Comparison of ENCODE assay signal across 8 cellular contexts in the genomic region with DNA sequence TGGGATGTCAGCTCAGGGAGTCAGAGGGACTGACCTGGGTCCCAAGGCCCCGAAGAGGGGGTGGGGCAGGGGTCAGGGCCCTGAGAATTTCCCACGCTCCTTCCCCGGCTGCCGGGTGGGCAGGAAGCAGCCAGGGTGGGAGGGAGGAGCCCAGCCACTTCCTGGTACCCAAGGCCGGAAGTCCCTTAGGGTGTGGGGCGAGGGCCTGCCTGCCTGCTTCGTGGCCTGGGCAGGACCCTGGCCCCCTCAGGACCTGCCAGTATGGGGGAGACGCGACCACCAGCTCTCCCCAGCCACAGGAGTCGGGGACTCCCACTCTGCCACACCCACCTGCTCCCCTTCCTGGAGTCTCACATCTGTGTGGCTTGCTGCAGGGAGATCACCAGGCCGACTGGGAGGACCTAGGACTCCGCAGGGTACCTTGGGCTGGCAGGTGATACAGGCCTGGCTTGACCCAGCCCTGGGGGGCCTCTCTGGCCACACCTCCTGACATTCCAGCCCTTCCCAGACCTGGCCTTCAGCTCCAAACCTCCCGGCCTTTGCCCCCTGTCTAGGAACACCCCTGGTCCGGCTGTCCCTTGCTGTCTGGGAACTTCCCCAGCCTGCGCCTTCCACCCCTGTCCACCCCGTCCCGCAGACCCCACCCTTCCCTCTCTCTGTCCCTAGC. TPM values are rescaled to one million over a fixed set of nuclear protein-coding genes. Genes with fewer than 3 reads are reported as not detected.
DNase-seq lines count a peak whose midpoint lies in the region; ATAC-seq and TF ChIP-seq lines count a peak whose summit lies in the region.

No MANE protein-coding gene starts in this region.

- H3K4me1 ChIP-seq in CD4-positive, CD25-positive, alpha-beta regulatory T cell (ENCODE audit: control insufficient read depth, insufficient read depth, low read length, poor library complexity, severe bottlenecking): peaks cover 71% of the 10 kb centered on the region
- H3K4me1 ChIP-seq in osteoblast (ENCODE audit: insufficient read depth, low read length): peaks cover 53% of the 10 kb centered on the region

- peak; percentile 67 to 90 (median 84) for DNase-seq in CD4-positive, CD25-positive, alpha-beta regulatory T cell
- DNase-seq in NCI-H774 (lab: John Stamatoyannopoulos, UW) (peak; percentile 51), fibroblast of mammary gland (ENCODE audit: low read depth) (peak; percentile 68), osteoblast (ENCODE audit: insufficient read length, low spot score, missing footprints) (no peak), AG20443 (ENCODE audit: low spot score) (no peak)
- DNase-seq in activated T-cell treated with anti-CD3 and anti-CD28 coated beads, Interleukin-2, amount 50 U/mL, for 4 hours: peak; percentile 48

- H3K27ac Mint-ChIP-seq in CD4-positive, CD25-positive, alpha-beta regulatory T cell: peak overlapping the region; percentile 97 to 99 (median 98)

- peak overlapping the region; percentile 85 to 96 (median 92) for H3K4me3 Mint-ChIP-seq in CD4-positive, CD25-positive, alpha-beta regulatory T cell
- peak overlapping the region; percentile 84 for H3K4me3 Mint-ChIP-seq in activated T-cell treated with anti-CD3 and anti-CD28 coated beads, Interleukin-2, amount 50 U/mL, for 4 hours

- TF ChIP-seq CTCF in fibroblast of mammary gland (conservative IDR thresholded peaks at IDR 0.05; ENCODE audit: control insufficient read depth, insufficient read depth, low read depth, low read length) (no peak), osteoblast (IDR thresholded peaks at IDR 0.05; ENCODE audit: extremely low read depth, low read depth, low read length) (no peak)

- peak overlapping the region; percentile 100 for H3K27ac ChIP-seq in CD4-positive, CD25-positive, alpha-beta regulatory T cell (ENCODE audit: insufficient read depth, low read length, poor library complexity, severe bottlenecking)
- peak overlapping the region; percentile 78 for H3K27ac ChIP-seq in osteoblast (ENCODE audit: low read depth, low read length)

- no peak overlapping the region for H2AFZ ChIP-seq in osteoblast (ENCODE audit: low read length)

- H3K27me3 ChIP-seq in CD4-positive, CD25-positive, alpha-beta regulatory T cell (ENCODE audit: control insufficient read depth, insufficient read depth, low read length): no peaks in the 10 kb centered on the region
- H3K27me3 ChIP-seq in osteoblast (ENCODE audit: insufficient read depth, low read length): no peaks in the 10 kb centered on the region

- peak overlapping the region; percentile 57 for H3K4me3 ChIP-seq in CD4-positive, CD25-positive, alpha-beta regulatory T cell (ENCODE audit: low read depth, low read length)
- H3K4me3 ChIP-seq in fibroblast of mammary gland (ENCODE audit: control insufficient read depth, low read depth, low read length) (no peak overlapping the region), osteoblast (ENCODE audit: insufficient read depth, low read length) (no peak overlapping the region)

- H3K4me1 Mint-ChIP-seq in CD4-positive, CD25-positive, alpha-beta regulatory T cell: peaks cover 0 to 65% (median 23%) of the 10 kb centered on the region in 4 donors
- peaks cover 58% of the 10 kb centered on the region for H3K4me1 Mint-ChIP-seq in activated T-cell treated with anti-CD3 and anti-CD28 coated beads, Interleukin-2, amount 50 U/mL, for 4 hours (ENCODE audit: low read depth)

- H3K79me2 ChIP-seq in osteoblast (ENCODE audit: insufficient read depth, low read length): peaks cover 35% of the 10 kb centered on the region

- H3K4me2 ChIP-seq in osteoblast (ENCODE audit: insufficient read depth, low read length): no peak overlapping the region

- peaks cover 0 to 2% (median 0%) of the 10 kb centered on the region in 7 donors for H3K9me3 Mint-ChIP-seq in CD4-positive, CD25-positive, alpha-beta regulatory T cell
- H3K9me3 Mint-ChIP-seq in activated T-cell treated with anti-CD3 and anti-CD28 coated beads, Interleukin-2, amount 50 U/mL, for 4 hours: no peaks in the 10 kb centered on the region

- H3K9me3 ChIP-seq in CD4-positive, CD25-positive, alpha-beta regulatory T cell (ENCODE audit: control insufficient read depth in 2 of 2, low read length in 2 of 2): no peaks in the 10 kb centered on the region
- H3K9me3 ChIP-seq in osteoblast (ENCODE audit: low read depth, low read length): no peaks in the 10 kb centered on the region

- no peaks in the 10 kb centered on the region for H3K36me3 Mint-ChIP-seq in CD4-positive, CD25-positive, alpha-beta regulatory T cell
- peaks cover 15% of the 10 kb centered on the region for H3K36me3 Mint-ChIP-seq in activated T-cell treated with anti-CD3 and anti-CD28 coated beads, Interleukin-2, amount 50 U/mL, for 4 hours (ENCODE audit: insufficient read depth)

- peaks cover 39% of the 10 kb centered on the region for H4K20me1 ChIP-seq in osteoblast (ENCODE audit: insufficient read depth, low read length)

- H3K36me3 ChIP-seq in CD4-positive, CD25-positive, alpha-beta regulatory T cell (ENCODE audit: control insufficient read depth, insufficient read depth, low read length): peaks cover 31% of the 10 kb centered on the region
- peaks cover 39% of the 10 kb centered on the region for H3K36me3 ChIP-seq in osteoblast (ENCODE audit: insufficient read depth, low read length)

- H3K27me3 Mint-ChIP-seq in CD4-positive, CD25-positive, alpha-beta regulatory T cell: peaks cover 16% of the 10 kb centered on the region
- no peaks in the 10 kb centered on the region for H3K27me3 Mint-ChIP-seq in activated T-cell treated with anti-CD3 and anti-CD28 coated beads, Interleukin-2, amount 50 U/mL, for 4 hours (ENCODE audit: low read depth)

- ATAC-seq in CD4-positive, CD25-positive, alpha-beta regulatory T cell (ENCODE audit: low read depth in 2 of 2): peak; percentile 41
- ATAC-seq in GM21447 (IDR thresholded peaks at IDR 0.05; ENCODE audit: unreplicated experiment) (peak; percentile 25), GM21619 (IDR thresholded peaks at IDR 0.05; ENCODE audit: unreplicated experiment) (no peak)
- ATAC-seq in activated T-cell treated with anti-CD3 and anti-CD28 coated beads, Interleukin-2, amount 50 U/mL, for 4 hours: peak; percentile 32 to 33

RNA-seq across cellular contexts. Expression of a gene that starts 9.8 kb away (rescaled TPM):
- 497 TPM for total RNA-seq in CD4-positive, CD25-positive, alpha-beta regulatory T cell
- polyA plus RNA-seq in CD4-positive, CD25-positive, alpha-beta regulatory T cell: 100 to 1,000 TPM; 172 to 243 (median 210) TPM
- total RNA-seq in activated T-cell treated with anti-CD3 and anti-CD28 coated beads, Interleukin-2, amount 50 U/mL, for 4 hours: 100 to 1,000 TPM; 269 to 294 (median 285) TPM
- total RNA-seq in osteoblast: 300 and 380 TPM in 2 replicates

RNA-seq across cellular contexts. Expression of a gene that starts 11.0 kb away (rescaled TPM):
- total RNA-seq in CD4-positive, CD25-positive, alpha-beta regulatory T cell: 126 TPM
- 1 to 10 TPM; 1.4 to 3.4 (median 1.8) TPM for polyA plus RNA-seq in CD4-positive, CD25-positive, alpha-beta regulatory T cell
- 10 to 100 TPM; 63.2 to 70.0 (median 68.7) TPM for total RNA-seq in activated T-cell treated with anti-CD3 and anti-CD28 coated beads, Interleukin-2, amount 50 U/mL, for 4 hours
- total RNA-seq in osteoblast: 14.4 and 19.9 TPM in 2 replicates

RNA-seq across cellular contexts. Expression of a gene that starts 16.0 kb away (rescaled TPM):
- total RNA-seq in CD4-positive, CD25-positive, alpha-beta regulatory T cell: 44.2 TPM
- 10 to 100 TPM; 72.9 to 91.3 (median 88.4) TPM for polyA plus RNA-seq in CD4-positive, CD25-positive, alpha-beta regulatory T cell
- 100 to 1,000 TPM; 189 to 199 (median 194) TPM for total RNA-seq in activated T-cell treated with anti-CD3 and anti-CD28 coated beads, Interleukin-2, amount 50 U/mL, for 4 hours
- 21.8 and 25.0 TPM in 2 replicates for total RNA-seq in osteoblast

RNA-seq across cellular contexts. Expression of a gene that starts 17.8 kb away (rescaled TPM):
- 124 TPM for total RNA-seq in CD4-positive, CD25-positive, alpha-beta regulatory T cell
- 100 to 1,000 TPM; 208 to 236 (median 223) TPM for polyA plus RNA-seq in CD4-positive, CD25-positive, alpha-beta regulatory T cell
- total RNA-seq in activated T-cell treated with anti-CD3 and anti-CD28 coated beads, Interleukin-2, amount 50 U/mL, for 4 hours: 100 to 1,000 TPM; 259 to 434 (median 312) TPM
- total RNA-seq in osteoblast: 12.4 and 13.8 TPM in 2 replicates

RNA-seq across cellular contexts. Expression of a gene that starts 21.5 kb away (rescaled TPM):
- 0.12 TPM for total RNA-seq in CD4-positive, CD25-positive, alpha-beta regulatory T cell
- not detected for polyA plus RNA-seq in CD4-positive, CD25-positive, alpha-beta regulatory T cell
- total RNA-seq in activated T-cell treated with anti-CD3 and anti-CD28 coated beads, Interleukin-2, amount 50 U/mL, for 4 hours: 1 to 10 TPM in 2 of 3 donors, under 1 TPM in 1; 0.63 to 1.4 (median 1.1) TPM
- total RNA-seq in osteoblast: 1.8 and 2.9 TPM in 2 replicates

Comparison
In these comparisons a context has a peak if more than half of its experiments do, and no peak if none do; other contexts are left out.
1. DNase-seq: peak in CD4-positive, CD25-positive, alpha-beta regulatory T cell (3 of 3), NCI-H774 (single experiment), activated T-cell treated with anti-CD3 and anti-CD28 coated beads, Interleukin-2, amount 50 U/mL, for 4 hours (single experiment) and fibroblast of mammary gland (single experiment); none in osteoblast (single experiment) and AG20443 (single experiment).